ENCODE assay signal across 15 cellular contexts in the genomic region with DNA sequence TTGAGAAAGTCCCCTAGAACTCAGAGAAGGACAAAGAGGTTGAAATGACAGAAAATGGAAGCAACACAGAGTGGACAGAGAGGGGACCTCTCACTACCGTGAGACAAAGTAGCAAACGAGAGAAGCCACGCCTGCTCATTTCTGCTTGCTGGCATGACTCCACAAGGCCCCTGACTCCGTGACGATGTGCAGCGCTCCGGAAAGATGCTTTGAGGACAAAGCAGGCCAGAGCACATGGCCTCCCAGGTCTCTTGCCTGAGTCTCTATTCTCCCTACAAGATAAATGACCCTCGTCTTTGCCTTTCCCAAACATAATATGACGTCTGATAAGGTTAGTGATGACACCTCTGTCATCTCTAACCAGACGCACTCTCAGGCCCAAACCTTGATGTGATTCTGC.
DNase-seq lines count a peak whose midpoint lies in the region; ATAC-seq, FAIRE-seq and TF ChIP-seq lines count a peak whose summit lies in the region.
"Had no signal": no experiment of that assay in that cellular context is flagged by ENCODE, and none has a peak within 500 bp of the region (broad histone marks: within the 10 kb centered on the region; RNA-seq: fewer than 3 reads in every experiment).

No MANE protein-coding gene starts in this region.

- H3K4me1 ChIP-seq in K562 (replicated peaks in 1 of 2; ENCODE audit: control insufficient read depth in 2 of 2, insufficient read depth in 2 of 2, low read length in 2 of 2) (peaks cover 5 to 14% of the 10 kb centered on the region in 2 experiments), neuron (ENCODE audit: insufficient read depth, low read length) (no peaks in the 10 kb centered on the region), colonic mucosa (no peaks in the 10 kb centered on the region), transverse colon (peaks cover 0 to 7% (median 2%) of the 10 kb centered on the region in 4 donors), mesendoderm (ENCODE audit: control insufficient read depth, low read depth, low read length) (peaks cover 9% of the 10 kb centered on the region)

- no peak overlapping the region for H2AK5ac ChIP-seq in mesendoderm (ENCODE audit: low read length)

- in situ Hi-C loops in K562 (cut with MboI) = no loop called here
- in situ Hi-C loops in transverse colon (cut with MboI; ENCODE audit: low pct_ligation_motif_present in 1 of 4, low pct_unique_long_range_greater_than_20kb in 1 of 4, low sequenced_read_pairs in 3 of 4) = no loop called here

- peaks cover 13 to 32% of the 10 kb centered on the region in 2 experiments; a peak in 3 of 5 replicates for H3K27me3 ChIP-seq in K562 (ENCODE audit: control insufficient read depth in 2 of 2, insufficient read depth in 2 of 2, low read length in 2 of 2)
- no peaks in the 10 kb centered on the region for H3K27me3 ChIP-seq in neuron (ENCODE audit: insufficient read depth, low read length)
- no peaks in the 10 kb centered on the region for H3K27me3 ChIP-seq in colonic mucosa
- H3K27me3 ChIP-seq in transverse colon = no peaks in the 10 kb centered on the region
- no peaks in the 10 kb centered on the region for H3K27me3 ChIP-seq in mesendoderm (ENCODE audit: insufficient read depth, low read length, poor library complexity)

- H3K18ac ChIP-seq in mesendoderm (ENCODE audit: low read length) = no peak overlapping the region

- H2AFZ ChIP-seq in K562 (ENCODE audit: low read depth, low read length) = peak overlapping the region; percentile 19; the same call in 1 of the 2 replicates
- peak overlapping the region; percentile 6 for H2AFZ ChIP-seq in neuron (ENCODE audit: low read depth, low read length)

- TF ChIP-seq CTCF in K562 (IDR thresholded peaks at IDR 0.05 in 2 of 3, conservative IDR thresholded peaks at IDR 0.05 in 1 of 3; ENCODE audit: insufficient read depth in 2 of 3, low read depth in 1 of 3, low read length in 3 of 3) (no peak), colonic mucosa (IDR thresholded peaks at IDR 0.05) (no peak), transverse colon (IDR thresholded peaks at IDR 0.05) (no peak)

- H3K56ac ChIP-seq in mesendoderm (ENCODE audit: low read length) = no peak overlapping the region

- no peak overlapping the region for H4K8ac ChIP-seq in mesendoderm (ENCODE audit: low read depth, low read length)

- CTCF ChIA-PET in K562 (lab: Yijun Ruan, JAX; ENCODE audit: low intra/inter-chr PET ratio) = interaction anchor here (1.4 kb wide), 1 partner anchor 99 kb away, joined by 3 read pairs; no protein-coding TSS in a partner anchor

- POLR2A ChIA-PET in K562 (lab: Yijun Ruan, JAX) = no interaction called here

- no peak overlapping the region for H3K23ac ChIP-seq in mesendoderm (ENCODE audit: low read length)

- H3K9ac ChIP-seq in K562 (ENCODE audit: insufficient read depth in 1 of 2, low read depth in 2 of 2, low read length in 2 of 2) (no peak overlapping the region), colonic mucosa (ENCODE audit: low read depth in 2 of 2, low read length in 2 of 2) (no peak overlapping the region), mesendoderm (ENCODE audit: low read length) (no peak overlapping the region)

- H3K79me2 ChIP-seq in K562 (ENCODE audit: control insufficient read depth, insufficient read depth, low read length) = no peaks in the 10 kb centered on the region
- no peaks in the 10 kb centered on the region for H3K79me2 ChIP-seq in mesendoderm (ENCODE audit: control insufficient read depth, insufficient read depth, low read length)

- H3K27ac ChIP-seq in K562 (ENCODE audit: extremely low read depth, low read depth, low read length) = no peak overlapping the region
- H3K27ac ChIP-seq in colonic mucosa = no peak overlapping the region
- H3K27ac ChIP-seq in transverse colon = no peak overlapping the region
- H3K27ac ChIP-seq in mesendoderm (ENCODE audit: low read depth, low read length) = no peak overlapping the region

- no peak for TF ChIP-seq POLR2A in K562 (conservative IDR thresholded peaks at IDR 0.05)
- no peak for TF ChIP-seq POLR2A in transverse colon (IDR thresholded peaks at IDR 0.05)

- no peaks in the 10 kb centered on the region for H3K9me3 ChIP-seq in K562 (replicated peaks; ENCODE audit: control insufficient read depth, insufficient read depth, low read depth, low read length)
- no peaks in the 10 kb centered on the region for H3K9me3 ChIP-seq in neuron (ENCODE audit: low read length)
- no peaks in the 10 kb centered on the region for H3K9me3 ChIP-seq in colonic mucosa
- no peaks in the 10 kb centered on the region for H3K9me3 ChIP-seq in transverse colon

- FAIRE-seq in K562 (lab: Jason Lieb, UNC) = no peak

- H4K20me1 ChIP-seq in K562 (replicated peaks; ENCODE audit: control insufficient read depth, insufficient read depth, low read length) = no peaks in the 10 kb centered on the region

- peak; percentile 7 for DNase-seq in NCI-H748 (lab: John Stamatoyannopoulos, UW; ENCODE audit: unreplicated experiment)
- DNase-seq in NCI-H748 treated with DMSO at 0.1 percent for 48 hours (lab: John Stamatoyannopoulos, UW) = no peak
- DNase-seq in K562 (ENCODE audit: extremely low read depth in 1 of 4, low spot score in 3 of 4) = no peak
- DNase-seq in colonic mucosa = no peak
- DNase-seq in transverse colon = no peak
- no peak for DNase-seq in mesendoderm
- DNase-seq: CD8-positive, alpha-beta memory T cell; MM.1S; NCI-H1092 treated with DMSO at 0.1 percent for 48 hours; NCI-H187 treated with DMSO at 0.1 percent for 48 hours; NCI-H526 treated with DMSO at 0.1 percent for 48 hours; RPMI8226; SHP77 treated with DMSO at 0.1 percent for 48 hours had no signal

- H3K4me3 ChIP-seq in K562 = no peak overlapping the region
- H3K4me3 ChIP-seq in neuron (ENCODE audit: low read length) = no peak overlapping the region
- H3K4me3 ChIP-seq in colonic mucosa = no peak overlapping the region
- H3K4me3 ChIP-seq in transverse colon = no peak overlapping the region
- no peak overlapping the region for H3K4me3 ChIP-seq in mesendoderm (ENCODE audit: low read length)

- ATAC-seq in K562 = no peak
- ATAC-seq: SK-N-SH treated with all-trans-retinoic acid at 6 μM for 48 hours had no signal

- TF ChIP-seq EP300 in K562 (IDR thresholded peaks at IDR 0.05; ENCODE audit: low read length) = no peak
- no peak for TF ChIP-seq EP300 in transverse colon (IDR thresholded peaks at IDR 0.05; ENCODE audit: low read depth)

- no peak overlapping the region for H2BK5ac ChIP-seq in mesendoderm (ENCODE audit: low read length)

- H3K9me1 ChIP-seq in K562 (ENCODE audit: control insufficient read depth, insufficient read depth, low read length) = peaks cover 3% of the 10 kb centered on the region

- H3K4ac ChIP-seq in mesendoderm (ENCODE audit: low read depth, low read length) = no peak overlapping the region

- H3K4me2 ChIP-seq in K562 (ENCODE audit: insufficient read depth, low read length) (no peak overlapping the region; the same call in 1 of the 2 replicates), mesendoderm (ENCODE audit: low read length) (no peak overlapping the region)

- WGBS in K562 (ENCODE audit: insufficient coverage, low coverage, missing lambda C conversion rate) = 7% methylated on average over 10 of the region's 10 CpGs
- WGBS in transverse colon (ENCODE audit: low coverage in 1 of 2), 2 donors = 69 to 77% methylated on average over 3 to 10 of the region's 10 CpGs
- WGBS in mesendoderm (ENCODE audit: extremely low coverage, insufficient coverage, low lambda C conversion rate) = no CpG with 5 or more reads among the region's 10 CpGs

- H4K5ac ChIP-seq in mesendoderm (ENCODE audit: low read length) = no peak overlapping the region

- H3K79me1 ChIP-seq in mesendoderm (ENCODE audit: low read length) = no peaks in the 10 kb centered on the region

- H2BK15ac ChIP-seq in mesendoderm (replicated peaks; ENCODE audit: low read depth) = no peak overlapping the region

- no TSS peak for BruUV-seq in K562 (replicated peaks; lab: Mats Ljungman, UMichigan)

- H2BK120ac ChIP-seq in mesendoderm (ENCODE audit: low read depth, low read length) = no peak overlapping the region

- intact Hi-C loops in K562 (cut with micrococcal nuclease) (loop anchor here (10.0 kb wide), 1 partner anchor 254 kb away; no protein-coding TSS in a partner anchor), colonic mucosa (cut with DNase I) (no loop called here), transverse colon (cut with DNase I; ENCODE audit: low total_unique reads) (no loop called here)

- H3K36me3 ChIP-seq in K562 (ENCODE audit: control insufficient read depth, insufficient read depth, low read length) = no peaks in the 10 kb centered on the region
- no peaks in the 10 kb centered on the region for H3K36me3 ChIP-seq in neuron (ENCODE audit: insufficient read depth, low read length)
- H3K36me3 ChIP-seq in colonic mucosa = no peaks in the 10 kb centered on the region
- no peaks in the 10 kb centered on the region for H3K36me3 ChIP-seq in transverse colon
- H3K36me3 ChIP-seq in mesendoderm (ENCODE audit: control insufficient read depth, insufficient read depth, low read length) = no peaks in the 10 kb centered on the region

- TF ChIP-seq RAD21 in K562 (CRISPR knock-in tag; conservative IDR thresholded peaks at IDR 0.05 in 1 of 2, IDR thresholded peaks at IDR 0.05 in 1 of 2) = no peak

TF ChIP-seq in K562, 482 proteins besides CTCF, POLR2A, EP300 and RAD21:
- TF ChIP-seq ZNF695 (CRISPR knock-in tag; IDR thresholded peaks at IDR 0.05) (no peak), CREM (IDR thresholded peaks at IDR 0.05; ENCODE audit: low read depth) (0 out of 2 replicates have a peak, but pooled peaks have one; percentile 22)
TF ChIP-seq in K562: peak in this region for 1.
